ENCODE assay signal across 1 cellular context in the genomic region with DNA sequence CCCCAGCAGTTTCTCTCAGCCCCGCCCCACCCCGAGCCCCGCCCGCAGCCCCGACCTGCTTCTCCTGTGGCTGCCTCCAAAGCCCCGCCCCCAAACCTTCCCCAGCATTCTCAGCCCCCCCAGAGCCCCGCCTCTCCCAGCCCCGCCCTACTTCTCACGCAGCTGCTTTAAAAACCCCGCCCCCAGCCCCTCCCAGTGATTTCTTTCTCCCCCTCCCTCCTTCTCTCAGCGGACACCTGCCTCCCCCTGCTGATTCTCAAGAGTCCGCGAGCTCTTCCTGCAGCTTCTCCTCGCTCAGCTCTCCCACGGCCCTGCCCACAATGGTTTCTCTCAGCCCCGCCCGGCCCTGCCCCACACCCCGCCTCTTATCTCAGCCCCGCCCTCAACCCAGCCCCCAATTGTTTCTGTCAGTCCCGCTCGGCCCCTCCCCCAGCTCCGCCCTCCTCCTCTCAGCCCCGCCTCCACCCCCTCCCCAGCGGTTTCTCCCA.
TF ChIP-seq lines count a peak whose summit lies in the region.

No MANE protein-coding gene starts in this region.

TF ChIP-seq in HepG2, 621 proteins besides CTCF, POLR2A, EP300 and RAD21:
- TF ChIP-seq ZNF737 (CRISPR knock-in tag; IDR thresholded peaks at IDR 0.05; ENCODE audit: borderline replicate concordance) (no peak), IKZF4 (CRISPR knock-in tag; IDR thresholded peaks at IDR 0.05; ENCODE audit: borderline replicate concordance, low read depth, not compliant biosample characterization) (no peak), KLF12 (CRISPR knock-in tag; IDR thresholded peaks at IDR 0.05; ENCODE audit: borderline replicate concordance) (no peak), ZNF605 (CRISPR knock-in tag; IDR thresholded peaks at IDR 0.05) (no peak), NFE2 (CRISPR knock-in tag; IDR thresholded peaks at IDR 0.05) (no peak), ZSCAN21 (CRISPR knock-in tag; IDR thresholded peaks at IDR 0.05; ENCODE audit: borderline replicate concordance) (no peak), CREB1 (IDR thresholded peaks at IDR 0.05) (no peak), CREB1 (CRISPR knock-in tag; IDR thresholded peaks at IDR 0.05) (no peak), ZNF496 (CRISPR knock-in tag; IDR thresholded peaks at IDR 0.05; ENCODE audit: insufficient replicate concordance) (no peak), YEATS2 (CRISPR knock-in tag; IDR thresholded peaks at IDR 0.05; ENCODE audit: borderline replicate concordance) (no peak)
- TF ChIP-seq, protein P1, sequence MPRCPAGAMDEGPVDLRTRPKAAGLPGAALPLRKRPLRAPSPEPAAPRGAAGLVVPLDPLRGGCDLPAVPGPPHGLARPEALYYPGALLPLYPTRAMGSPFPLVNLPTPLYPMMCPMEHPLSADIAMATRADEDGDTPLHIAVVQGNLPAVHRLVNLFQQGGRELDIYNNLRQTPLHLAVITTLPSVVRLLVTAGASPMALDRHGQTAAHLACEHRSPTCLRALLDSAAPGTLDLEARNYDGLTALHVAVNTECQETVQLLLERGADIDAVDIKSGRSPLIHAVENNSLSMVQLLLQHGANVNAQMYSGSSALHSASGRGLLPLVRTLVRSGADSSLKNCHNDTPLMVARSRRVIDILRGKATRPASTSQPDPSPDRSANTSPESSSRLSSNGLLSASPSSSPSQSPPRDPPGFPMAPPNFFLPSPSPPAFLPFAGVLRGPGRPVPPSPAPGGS (CRISPR knock-in tag; IDR thresholded peaks at IDR 0.05) = no peak
- TF ChIP-seq, protein P2, sequence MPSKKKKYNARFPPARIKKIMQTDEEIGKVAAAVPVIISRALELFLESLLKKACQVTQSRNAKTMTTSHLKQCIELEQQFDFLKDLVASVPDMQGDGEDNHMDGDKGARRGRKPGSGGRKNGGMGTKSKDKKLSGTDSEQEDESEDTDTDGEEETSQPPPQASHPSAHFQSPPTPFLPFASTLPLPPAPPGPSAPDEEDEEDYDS (CRISPR knock-in tag; IDR thresholded peaks at IDR 0.05) = no peak
- TF ChIP-seq, protein P3, sequence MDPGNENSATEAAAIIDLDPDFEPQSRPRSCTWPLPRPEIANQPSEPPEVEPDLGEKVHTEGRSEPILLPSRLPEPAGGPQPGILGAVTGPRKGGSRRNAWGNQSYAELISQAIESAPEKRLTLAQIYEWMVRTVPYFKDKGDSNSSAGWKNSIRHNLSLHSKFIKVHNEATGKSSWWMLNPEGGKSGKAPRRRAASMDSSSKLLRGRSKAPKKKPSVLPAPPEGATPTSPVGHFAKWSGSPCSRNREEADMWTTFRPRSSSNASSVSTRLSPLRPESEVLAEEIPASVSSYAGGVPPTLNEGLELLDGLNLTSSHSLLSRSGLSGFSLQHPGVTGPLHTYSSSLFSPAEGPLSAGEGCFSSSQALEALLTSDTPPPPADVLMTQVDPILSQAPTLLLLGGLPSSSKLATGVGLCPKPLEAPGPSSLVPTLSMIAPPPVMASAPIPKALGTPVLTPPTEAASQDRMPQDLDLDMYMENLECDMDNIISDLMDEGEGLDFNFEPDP (CRISPR knock-in tag; conservative IDR thresholded peaks at IDR 0.05) = no peak
